In genomic region chr5:139897982-139898381, GRCh38 we compare ENCODE assay signal across 28 cellular contexts.
"Had no signal": no experiment of that assay in that cellular context is flagged by ENCODE, and none has a peak within 500 bp of the region (broad histone marks: within the 10 kb centered on the region; RNA-seq: fewer than 3 reads in every experiment).

No MANE protein-coding gene starts in this region.

- H3K27ac ChIP-seq: neural progenitor cell, ovary, parathyroid adenoma, psoas muscle, right lobe of liver, stomach, testis, tibial artery, transverse colon, upper lobe of right lung, uterus had no signal

- H3K36me3 ChIP-seq: neural progenitor cell, ovary, right lobe of liver, stomach, tibial artery, transverse colon, upper lobe of right lung, uterus had no signal

- ATAC-seq: psoas muscle; right cardiac atrium; right lobe of liver; stimulated activated naive B cell treated with anti-CD40 and anti-IgM and Interleukin-4, amounts not matched to agents 10 μg/mL and 1 μg/mL and 100 μg/mL, for 72 hours; upper lobe of right lung had no signal

- H3K27me3 ChIP-seq: ovary, right lobe of liver, testis, uterus had no signal

- DNase-seq: naive thymus-derived CD4-positive, alpha-beta T cell; natural killer cell; occipital lobe; posterior cingulate gyrus; psoas muscle; right cardiac atrium; small intestine; stimulated activated CD4-positive, alpha-beta T cell treated with anti-CD3 and anti-CD28 coated beads, Interleukin-15, amount 100 ng/mL, for 24 hours; stimulated activated CD4-positive, alpha-beta T cell treated with anti-CD3 and anti-CD28 coated beads, Interleukin-2, amount 100 ng/mL, for 24 hours; stimulated activated CD4-positive, alpha-beta T cell treated with anti-CD3 and anti-CD28 coated beads, Interleukin-2, amount 100 ng/mL, for 48 hours; stimulated activated CD4-positive, alpha-beta T cell treated with anti-CD3 and anti-CD28 coated beads, Interleukin-4, amount 100 ng/mL, for 24 hours; stimulated activated naive B cell treated with anti-CD40 and anti-IgM and Interleukin-4, amounts not matched to agents 10 μg/mL and 1 μg/mL and 100 μg/mL, for 72 hours; stimulated activated naive CD4-positive, alpha-beta T cell treated with Interleukin-2 at 50 U/mL for 16 hours; stomach; testis; transverse colon; uterus had no signal

- FAIRE-seq: small intestine had no signal

- H3K9me3 Mint-ChIP-seq: naive thymus-derived CD4-positive, alpha-beta T cell; natural killer cell; nephron; stimulated activated effector memory CD8-positive, alpha-beta T cell treated with anti-CD3 and anti-CD28 coated beads, Interleukin-12 subunit alpha, Interleukin-12 subunit beta, amount 100 ng/mL, for 72 hours; stimulated activated naive B cell treated with anti-CD40 and anti-IgM and Interleukin-4, amounts not matched to agents 10 μg/mL and 1 μg/mL and 100 μg/mL, for 72 hours; stimulated activated naive CD8-positive, alpha-beta T cell treated with anti-CD3 and anti-CD28 coated beads, Interleukin-15, Interleukin-2, amounts not matched to agents 100 ng/mL and 50 ng/mL, for 24 hours; type B pancreatic cell had no signal

- H3K4me1 ChIP-seq: neural progenitor cell, parathyroid adenoma, right lobe of liver, uterus had no signal

- H3K36me3 Mint-ChIP-seq: naive thymus-derived CD4-positive, alpha-beta T cell; natural killer cell; neural progenitor cell; stimulated activated effector memory CD8-positive, alpha-beta T cell treated with anti-CD3 and anti-CD28 coated beads, Interleukin-12 subunit alpha, Interleukin-12 subunit beta, amount 100 ng/mL, for 72 hours; stimulated activated naive B cell treated with anti-CD40 and anti-IgM and Interleukin-4, amounts not matched to agents 10 μg/mL and 1 μg/mL and 100 μg/mL, for 72 hours; type B pancreatic cell had no signal

- H3K4me3 Mint-ChIP-seq: naive thymus-derived CD4-positive, alpha-beta T cell; nephron; neural progenitor cell; stimulated activated effector memory CD8-positive, alpha-beta T cell treated with anti-CD3 and anti-CD28 coated beads, Interleukin-12 subunit alpha, Interleukin-12 subunit beta, amount 100 ng/mL, for 72 hours; stimulated activated naive B cell treated with anti-CD40 and anti-IgM and Interleukin-4, amounts not matched to agents 10 μg/mL and 1 μg/mL and 100 μg/mL, for 72 hours; stimulated activated naive CD8-positive, alpha-beta T cell treated with anti-CD3 and anti-CD28 coated beads, Interleukin-15, Interleukin-2, amounts not matched to agents 100 ng/mL and 50 ng/mL, for 24 hours; type B pancreatic cell had no signal

- H3K27ac Mint-ChIP-seq: naive thymus-derived CD4-positive, alpha-beta T cell; nephron; neural progenitor cell; progenitor cell of endocrine pancreas; stimulated activated naive B cell treated with anti-CD40 and anti-IgM and Interleukin-4, amounts not matched to agents 10 μg/mL and 1 μg/mL and 100 μg/mL, for 72 hours; stimulated activated naive CD8-positive, alpha-beta T cell treated with anti-CD3 and anti-CD28 coated beads, Interleukin-15, Interleukin-2, amounts not matched to agents 100 ng/mL and 50 ng/mL, for 24 hours; type B pancreatic cell had no signal

- H3K9me3 ChIP-seq: ovary, psoas muscle, right lobe of liver, stomach, testis, tibial artery, transverse colon, upper lobe of right lung, uterus had no signal

- H3K4me3 ChIP-seq: neural progenitor cell, ovary, psoas muscle, right lobe of liver, stomach, testis, tibial artery, transverse colon, upper lobe of right lung, uterus had no signal
